9 cellular contexts compared by ENCODE assay signal in genomic region chr7:85851571-85852193, GRCh38.
A peak's percentile ranks its signal among the peaks of the same experiment; 100 is the strongest.
DNase-seq lines count a peak whose midpoint lies in the region; ATAC-seq, FAIRE-seq and TF ChIP-seq lines count a peak whose summit lies in the region.
"Had no signal": no experiment of that assay in that cellular context is flagged by ENCODE, and none has a peak within 500 bp of the region (broad histone marks: within the 10 kb centered on the region; RNA-seq: fewer than 3 reads in every experiment).

No MANE protein-coding gene starts in this region.

- H3K4me1 ChIP-seq in GM23248 (ENCODE audit: insufficient read depth) (peaks cover 6% of the 10 kb centered on the region; the same call in 1 of the 2 replicates), pancreas (no peaks in the 10 kb centered on the region)
- H3K4me1 ChIP-seq: SJCRH30 had no signal

- H4K20me1 ChIP-seq in GM23248 (ENCODE audit: insufficient read depth): no peaks in the 10 kb centered on the region

- no peak overlapping the region for H3K9ac ChIP-seq in GM23248

- peak; percentile 70 for DNase-seq in GM23248
- DNase-seq in NCI-H748 (lab: John Stamatoyannopoulos, UW; ENCODE audit: unreplicated experiment): peak; percentile 40
- DNase-seq in dermis microvascular lymphatic vessel endothelial cell (ENCODE audit: low read depth in 2 of 2): peak; percentile 14 to 41
- DNase-seq in pancreas: no peak
- DNase-seq in head of caudate nucleus: no peak

- peak; percentile 60 for FAIRE-seq in pancreas (lab: Jason Lieb, UNC)

- H3K4me3 ChIP-seq in GM23248 (no peak overlapping the region), pancreas (no peak overlapping the region)
- H3K4me3 ChIP-seq: SJCRH30 had no signal

- no peak overlapping the region for H3K4me2 ChIP-seq in GM23248 (ENCODE audit: unreplicated experiment)

- no peaks in the 10 kb centered on the region for H3K79me2 ChIP-seq in GM23248 (ENCODE audit: insufficient read depth)

- ATAC-seq in pancreas (peak in 2 of 4 donors; percentile 44 to 60), HG02938 (IDR thresholded peaks at IDR 0.05; ENCODE audit: unreplicated experiment) (no peak), GM18868 (IDR thresholded peaks at IDR 0.05; ENCODE audit: unreplicated experiment) (no peak), GM21786 (IDR thresholded peaks at IDR 0.05; ENCODE audit: unreplicated experiment) (no peak)

- 7 to 9% methylated on average over 6 of the region's 6 CpGs for WGBS in GM23248 (ENCODE audit: low coverage in 1 of 2, low lambda C conversion rate in 2 of 2, missing lambda C conversion rate in 2 of 2), 2 experiments
- WGBS in pancreas, 2 donors: 28 to 36% methylated on average over 6 of the region's 6 CpGs

- no peaks in the 10 kb centered on the region for H3K36me3 ChIP-seq in GM23248 (ENCODE audit: low read depth)
- H3K36me3 ChIP-seq in pancreas: no peaks in the 10 kb centered on the region
- H3K36me3 ChIP-seq: SJCRH30 had no signal

- H3K27me3 ChIP-seq in GM23248 (replicated peaks; ENCODE audit: insufficient read depth) (no peaks in the 10 kb centered on the region), pancreas (peaks cover 0 to 4% (median 0%) of the 10 kb centered on the region in 4 donors)
- H3K27me3 ChIP-seq: SJCRH30 had no signal

- H3K27ac ChIP-seq in GM23248 (no peak overlapping the region), pancreas (no peak overlapping the region)
- H3K27ac ChIP-seq: SJCRH30 had no signal

- H3K9me2 ChIP-seq in GM23248 (ENCODE audit: insufficient read depth): no peaks in the 10 kb centered on the region

- in situ Hi-C loops in GM23248 (cut with MboI): no loop called here

- no peaks in the 10 kb centered on the region for H3F3A ChIP-seq in GM23248 (ENCODE audit: insufficient read depth)

- H3K9me3 ChIP-seq in GM23248 (ENCODE audit: low read depth) (no peaks in the 10 kb centered on the region), pancreas (no peaks in the 10 kb centered on the region)
- H3K9me3 ChIP-seq: SJCRH30 had no signal

- intact Hi-C loops in pancreas (cut with DNase I) (no loop called here), head of caudate nucleus (cut with DNase I) (no loop called here)

- H2AFZ ChIP-seq in GM23248: no peak overlapping the region

- TF ChIP-seq CTCF in pancreas (IDR thresholded peaks at IDR 0.05): peak in 2 of 4 donors; percentile 18 to 21

Comparison
In these comparisons a context has a peak if more than half of its experiments do, and no peak if none do; other contexts are left out.
1. DNase-seq: peak in GM23248 (single experiment), NCI-H748 (single experiment) and dermis microvascular lymphatic vessel endothelial cell (2 of 2); none in pancreas (0 of 6) and head of caudate nucleus (0 of 42).